Comparison of ENCODE assay signal across 20 cellular contexts in the genomic region with DNA sequence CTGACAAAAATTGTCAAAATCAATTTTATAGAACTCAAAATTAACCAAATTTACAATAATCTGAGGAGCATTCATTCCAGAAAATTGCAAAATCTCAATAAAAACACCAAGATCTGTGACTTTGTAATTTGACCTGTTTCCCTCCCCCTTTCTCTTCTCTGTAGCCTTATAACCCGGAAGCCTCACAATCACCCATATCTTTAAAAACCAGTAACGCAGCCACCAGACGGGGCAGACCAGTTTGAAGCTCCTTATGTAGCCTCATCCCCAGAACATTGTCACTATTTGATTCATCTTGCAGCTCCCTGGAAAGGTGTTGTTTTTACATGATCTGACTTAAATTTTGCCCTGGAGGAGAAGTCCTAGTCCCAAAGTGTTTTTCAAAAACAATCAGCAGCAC. TPM values are rescaled to one million over a fixed set of nuclear protein-coding genes. Genes with fewer than 3 reads are reported as not detected.
A peak's percentile ranks its signal among the peaks of the same experiment; 100 is the strongest.
DNase-seq lines count a peak whose midpoint lies in the region; ATAC-seq, FAIRE-seq and TF ChIP-seq lines count a peak whose summit lies in the region.
"Had no signal": no experiment of that assay in that cellular context is flagged by ENCODE, and none has a peak within 500 bp of the region (broad histone marks: within the 10 kb centered on the region; RNA-seq: fewer than 3 reads in every experiment).

No MANE protein-coding gene starts in this region.

- no peak for TF ChIP-seq RAD21 in H1 (IDR thresholded peaks at IDR 0.05 in 1 of 2, conservative IDR thresholded peaks at IDR 0.05 in 1 of 2; ENCODE audit: low read depth in 2 of 2, low read length in 2 of 2)

- H3K27me3 ChIP-seq in H1 (replicated peaks in 1 of 4; ENCODE audit: control insufficient read depth in 3 of 4, extremely low read depth in 1 of 4, insufficient read depth in 3 of 4, low read length in 3 of 4) (no peaks in the 10 kb centered on the region), neuronal stem cell (ENCODE audit: control insufficient read depth in 3 of 3, insufficient read depth in 3 of 3, low read depth in 1 of 3, low read length in 3 of 3) (peaks cover 0 to 1% (median 0%) of the 10 kb centered on the region in 3 experiments)
- H3K27me3 ChIP-seq: MG63, SJCRH30 had no signal

- CTCF ChIA-PET in OCI-LY7 (lab: Charles Lee; ENCODE audit: unreplicated experiment): no interaction called here
- CTCF ChIA-PET in H1 (lab: Charles Lee; ENCODE audit: partially characterized antibody): interaction anchor here (0.7 kb wide), 2 partner anchors 82 to 555 kb away, joined by 3 to 4 read pairs; no protein-coding TSS in a partner anchor

- POLR2A ChIA-PET in OCI-LY7 (lab: Charles Lee) (no interaction called here), H1 (lab: Charles Lee; ENCODE audit: partially characterized antibody) (interaction anchor here (0.6 to 1.6 kb wide), 2 partner anchors 146 to 458 kb away, joined by 4 read pairs; no protein-coding TSS in a partner anchor)

- H2AK5ac ChIP-seq in H1 (ENCODE audit: low read depth, low read length) (no peak overlapping the region), neuronal stem cell (ENCODE audit: low read depth, low read length) (no peak overlapping the region)

- H3K36me3 ChIP-seq in OCI-LY7 (ENCODE audit: insufficient read depth, low read length): no peaks in the 10 kb centered on the region
- no peaks in the 10 kb centered on the region for H3K36me3 ChIP-seq in H1 (ENCODE audit: control insufficient read depth in 2 of 4, insufficient read depth in 4 of 4, low read length in 3 of 4)
- no peaks in the 10 kb centered on the region for H3K36me3 ChIP-seq in neuronal stem cell (replicated peaks in 1 of 2; ENCODE audit: control insufficient read depth in 2 of 2, insufficient read depth in 2 of 2, low read length in 2 of 2)
- H3K36me3 ChIP-seq: MG63, SJCRH30 had no signal

- H3K4me3 ChIP-seq in OCI-LY7 (ENCODE audit: low read depth, low read length, poor library complexity, severe bottlenecking) (no peak overlapping the region), H1 (ENCODE audit: extremely low read depth in 1 of 4, insufficient read depth in 2 of 4, low read depth in 3 of 4, low read length in 4 of 4) (no peak overlapping the region), neuronal stem cell (ENCODE audit: low read length in 2 of 2) (no peak overlapping the region)
- H3K4me3 ChIP-seq: MG63, SJCRH30 had no signal

- H2BK12ac ChIP-seq in H1 (ENCODE audit: low read depth, low read length) (no peak overlapping the region), neuronal stem cell (ENCODE audit: low read length) (no peak overlapping the region)

- H2BK120ac ChIP-seq in H1 (replicated peaks; ENCODE audit: low read depth, low read length): no peak overlapping the region
- no peak overlapping the region for H2BK120ac ChIP-seq in neuronal stem cell (ENCODE audit: low read depth, low read length)

- H3K9ac ChIP-seq in H1 (replicated peaks in 1 of 4; ENCODE audit: extremely low read depth in 1 of 4, low read depth in 3 of 4, low read length in 3 of 4) (no peak overlapping the region), neuronal stem cell (ENCODE audit: low read depth, low read length, poor library complexity) (no peak overlapping the region)

- no peak overlapping the region for H3K56ac ChIP-seq in H1 (replicated peaks; ENCODE audit: insufficient read length, low read depth, low read length)

- H4K5ac ChIP-seq in H1 (ENCODE audit: insufficient read length, low read depth, low read length): no peak overlapping the region

- H3K23me2 ChIP-seq in H1 (ENCODE audit: low read depth, low read length): no peaks in the 10 kb centered on the region

- H3K9me3 ChIP-seq in OCI-LY7 (ENCODE audit: low read length) (no peaks in the 10 kb centered on the region), H1 (ENCODE audit: insufficient read depth in 2 of 2, low read depth in 1 of 2, low read length in 1 of 2) (no peaks in the 10 kb centered on the region), neuronal stem cell (replicated peaks in 1 of 2; ENCODE audit: control insufficient read depth in 2 of 2, insufficient read depth in 1 of 2, low read depth in 1 of 2, low read length in 2 of 2) (no peaks in the 10 kb centered on the region)
- H3K9me3 ChIP-seq: MG63, SJCRH30 had no signal

- TF ChIP-seq EP300 in H1 (IDR thresholded peaks at IDR 0.05; ENCODE audit: borderline replicate concordance in 1 of 2, low read depth in 2 of 2, low read length in 2 of 2): no peak

- H3K79me1 ChIP-seq in H1 (ENCODE audit: low read depth, low read length): no peaks in the 10 kb centered on the region
- H3K79me1 ChIP-seq in neuronal stem cell (ENCODE audit: low read depth, low read length): no peaks in the 10 kb centered on the region

- H4K91ac ChIP-seq in H1 (replicated peaks; ENCODE audit: insufficient read length, low read length) (no peak overlapping the region), neuronal stem cell (ENCODE audit: low read depth, low read length, poor library complexity) (no peak overlapping the region)

- FAIRE-seq in H1 (lab: Jason Lieb, UNC): no peak

- DNase-seq in EH (ENCODE audit: low read depth): peak; percentile 20
- peak; percentile 76 to 78 for DNase-seq in Kasumi-1 (lab: John Stamatoyannopoulos, UW)
- peak; percentile 4 for DNase-seq in OCI-LY7 (ENCODE audit: low spot score)
- DNase-seq in H1 (ENCODE audit: low read depth in 1 of 2, low spot score in 2 of 2): no peak
- DNase-seq in NCI-H69 (lab: John Stamatoyannopoulos, UW): no peak
- no peak for DNase-seq in neuronal stem cell (ENCODE audit: low spot score)
- no peak for DNase-seq in NCI-H345 (lab: John Stamatoyannopoulos, UW)
- DNase-seq: Calu3; CD4-positive, CD25-positive, alpha-beta regulatory T cell; DMS79; GDM1; KG1; MG63; NCI-H146; NCI-H748 treated with DMSO at 0.1 percent for 48 hours; SJCRH30 had no signal

- H3K9me2 ChIP-seq in OCI-LY7 (ENCODE audit: insufficient read depth, low read length): no peaks in the 10 kb centered on the region

- H3K79me2 ChIP-seq in OCI-LY7 (ENCODE audit: insufficient read depth, low read depth, low read length) (no peaks in the 10 kb centered on the region), H1 (ENCODE audit: control insufficient read depth in 1 of 2, insufficient read depth in 2 of 2, low read length in 2 of 2) (no peaks in the 10 kb centered on the region)

- no peak overlapping the region for H3K14ac ChIP-seq in H1 (ENCODE audit: insufficient read length)
- H3K14ac ChIP-seq in neuronal stem cell (ENCODE audit: low read length): no peak overlapping the region

- H3K4me2 ChIP-seq in OCI-LY7 (ENCODE audit: low read length) (no peak overlapping the region), H1 (ENCODE audit: insufficient read depth in 1 of 2, low read depth in 2 of 2, low read length in 2 of 2) (no peak overlapping the region), neuronal stem cell (ENCODE audit: insufficient read depth, low read length, poor library complexity, severe bottlenecking) (no peak overlapping the region)

- no peak overlapping the region for H4K8ac ChIP-seq in H1 (ENCODE audit: extremely low read depth, insufficient read depth, low read length)
- no peak overlapping the region for H4K8ac ChIP-seq in neuronal stem cell (ENCODE audit: low read depth, low read length)

- H2BK15ac ChIP-seq in H1 (ENCODE audit: low read length) (no peak overlapping the region), neuronal stem cell (ENCODE audit: low read length) (no peak overlapping the region)

- H3K4ac ChIP-seq in H1 (replicated peaks; ENCODE audit: insufficient read length, low read depth, low read length) (no peak overlapping the region), neuronal stem cell (ENCODE audit: low read length) (no peak overlapping the region)

- WGBS in H1 (ENCODE audit: extremely low coverage in 1 of 2, insufficient coverage in 1 of 2, insufficient read length in 1 of 2, insufficient replicate concordance in 2 of 2, low coverage in 1 of 2, low lambda C conversion rate in 2 of 2, missing lambda C conversion rate in 1 of 2), 2 experiments: 64% methylated on average over 3 of the region's 3 CpGs; no CpG with 5 or more reads in 1 of the 2 experiments
- WGBS in neuronal stem cell (ENCODE audit: extremely low coverage in 2 of 2, insufficient read length in 2 of 2, insufficient replicate concordance in 1 of 2), 2 donors: no CpG with 5 or more reads among the region's 3 CpGs

- H3K4me1 ChIP-seq in OCI-LY7 (ENCODE audit: insufficient read depth, low read length, poor library complexity, severe bottlenecking) (peaks cover 4% of the 10 kb centered on the region), H1 (replicated peaks in 1 of 4; ENCODE audit: control insufficient read depth in 3 of 4, insufficient read depth in 4 of 4, low read length in 3 of 4) (no peaks in the 10 kb centered on the region), neuronal stem cell (ENCODE audit: control insufficient read depth in 2 of 2, insufficient read depth in 1 of 2, low read depth in 1 of 2, low read length in 2 of 2) (peaks cover 0 to 5% of the 10 kb centered on the region in 2 donors)

- TF ChIP-seq CTCF in OCI-LY7 (conservative IDR thresholded peaks at IDR 0.05; ENCODE audit: low read length): no peak
- TF ChIP-seq CTCF in H1 (IDR thresholded peaks at IDR 0.05; ENCODE audit: control extremely low read depth in 1 of 3, insufficient read depth in 1 of 3, low read depth in 1 of 3, low read length in 3 of 3): no peak

- no peak overlapping the region for H3K27ac ChIP-seq in OCI-LY7 (ENCODE audit: low read depth, low read length, poor library complexity, severe bottlenecking)
- H3K27ac ChIP-seq in H1 (ENCODE audit: low read depth, low read length): no peak overlapping the region
- H3K27ac ChIP-seq in neuronal stem cell (replicated peaks; ENCODE audit: low read length): no peak overlapping the region
- H3K27ac ChIP-seq: HL-60, SJCRH30 had no signal

- no peak overlapping the region for H2BK20ac ChIP-seq in H1 (ENCODE audit: low read length)

- H3K18ac ChIP-seq in H1 (ENCODE audit: extremely low read depth, low read length): no peak overlapping the region
- no peak overlapping the region for H3K18ac ChIP-seq in neuronal stem cell (ENCODE audit: low read length)

- H3K23ac ChIP-seq in H1 (ENCODE audit: insufficient read length) (no peak overlapping the region), neuronal stem cell (ENCODE audit: low read depth, low read length, poor library complexity) (no peak overlapping the region)

- intact Hi-C loops in OCI-LY7 (cut with micrococcal nuclease; ENCODE audit: unreplicated experiment): no loop called here

- ATAC-seq in HG02623 (IDR thresholded peaks at IDR 0.05; ENCODE audit: unreplicated experiment): no peak

- TF ChIP-seq POLR2A in H1 (IDR thresholded peaks at IDR 0.05; ENCODE audit: control extremely low read depth in 1 of 2, low read depth in 2 of 2, low read length in 2 of 2): no peak

- H2BK5ac ChIP-seq in H1 (ENCODE audit: low read depth, low read length) (no peak overlapping the region), neuronal stem cell (ENCODE audit: low read length) (no peak overlapping the region)

- BruUV-seq in OCI-LY7 (replicated peaks; lab: Mats Ljungman, UMichigan): no TSS peak

- peak overlapping the region; percentile 24; the same call in 1 of the 2 replicates for H2AFZ ChIP-seq in OCI-LY7 (ENCODE audit: low read length)
- H2AFZ ChIP-seq in H1 (ENCODE audit: low read length): 0 out of 2 replicates have a peak overlapping the region, but pooled peaks have one; percentile 14
- no peak overlapping the region for H2AFZ ChIP-seq in neuronal stem cell (ENCODE audit: low read length)

- H4K20me1 ChIP-seq in OCI-LY7 (ENCODE audit: insufficient read depth, low read length) (no peaks in the 10 kb centered on the region), H1 (replicated peaks in 1 of 2; ENCODE audit: control insufficient read depth in 1 of 2, insufficient read depth in 2 of 2, low read length in 2 of 2) (no peaks in the 10 kb centered on the region)

RNA-seq across cellular contexts. Expression of gene TGM6, which starts 27.5 kb away (rescaled TPM):
- total RNA-seq in OCI-LY7 (2014; rRNA removed; shearing (Covaris generic)): not detected in 2 replicates
- not detected in 2 replicates for total RNA-seq in OCI-LY7 (2022)
- not detected in 2 replicates for total RNA-seq in H1 (2021; fragmentation: NEBNext Ultra II Directional; extraction: Animal tissue kit (Norgen Biotek cat#: 25700))
- polyA plus RNA-seq in H1 (2011; rRNA removed): 0.03 and 0.16 TPM in 2 replicates
- not detected for polyA plus RNA-seq in H1 (2011; cell fraction: cytosol; rRNA removed)
- 0.11 TPM for polyA plus RNA-seq in H1 (2011; cell fraction: nucleus; rRNA removed)
- polyA plus RNA-seq in H1 (2012, experiment 1 of 2): not detected in 4 replicates
- polyA plus RNA-seq in H1 (2012, experiment 2 of 2): not detected
- polyA plus RNA-seq in H1 (2013, experiment 1 of 2): not detected
- not detected for polyA plus RNA-seq in H1 (2013, experiment 2 of 2)
- polyA minus RNA-seq in H1 (2011; rRNA and poly(A)+ RNA removed): not detected in 2 replicates
- polyA minus RNA-seq in H1 (2011; cell fraction: cytosol; rRNA and poly(A)+ RNA removed): not detected
- not detected for polyA minus RNA-seq in H1 (2011; cell fraction: nucleus; rRNA and poly(A)+ RNA removed)
- not detected for polyA plus RNA-seq in neuronal stem cell (2013, experiment 1 of 2)
- not detected for polyA plus RNA-seq in neuronal stem cell (2013, experiment 2 of 2)
- total RNA-seq: A673; Calu3; CD4-positive, CD25-positive, alpha-beta regulatory T cell; H4; SJCRH30 had no signal
- polyA plus RNA-seq: CD4-positive, CD25-positive, alpha-beta regulatory T cell had no signal

RNA-seq across cellular contexts. Expression of gene TGM3, which starts 57.4 kb away (rescaled TPM):
- not detected in 2 replicates for total RNA-seq in OCI-LY7 (2014; rRNA removed; shearing (Covaris generic))
- not detected in 2 replicates for total RNA-seq in OCI-LY7 (2022)
- total RNA-seq in H1 (2021; fragmentation: NEBNext Ultra II Directional; extraction: Animal tissue kit (Norgen Biotek cat#: 25700)): not detected in 2 replicates
- polyA plus RNA-seq in H1 (2011; rRNA removed): 0.08 and 0.12 TPM in 2 replicates
- 0.14 TPM for polyA plus RNA-seq in H1 (2011; cell fraction: cytosol; rRNA removed)
- polyA plus RNA-seq in H1 (2011; cell fraction: nucleus; rRNA removed): 0.13 TPM
- polyA plus RNA-seq in H1 (2012, experiment 1 of 2): 0.07 to 0.15 TPM in 2 of 4 replicates, not detected in the others
- 0.08 TPM for polyA plus RNA-seq in H1 (2012, experiment 2 of 2)
- polyA plus RNA-seq in H1 (2013, experiment 1 of 2): 0.08 TPM
- 0.06 TPM for polyA plus RNA-seq in H1 (2013, experiment 2 of 2)
- 0.05 and 0.79 TPM in 2 replicates for polyA minus RNA-seq in H1 (2011; rRNA and poly(A)+ RNA removed)
- not detected for polyA minus RNA-seq in H1 (2011; cell fraction: cytosol; rRNA and poly(A)+ RNA removed)
- not detected for polyA minus RNA-seq in H1 (2011; cell fraction: nucleus; rRNA and poly(A)+ RNA removed)
- 0.29 TPM for polyA plus RNA-seq in neuronal stem cell (2013, experiment 1 of 2)
- 0.19 TPM for polyA plus RNA-seq in neuronal stem cell (2013, experiment 2 of 2)
- total RNA-seq: Calu3; CD4-positive, CD25-positive, alpha-beta regulatory T cell; H4; SJCRH30 had no signal
- polyA plus RNA-seq: CD4-positive, CD25-positive, alpha-beta regulatory T cell had no signal

Comparison
In these comparisons a context has a peak if more than half of its experiments do, and no peak if none do; other contexts are left out.
1. DNase-seq: peak in EH (single experiment), Kasumi-1 (2 of 2) and OCI-LY7 (single experiment); none in H1 (0 of 2), NCI-H69 (single experiment), neuronal stem cell (single experiment) and NCI-H345 (single experiment).